In the genomic region with DNA sequence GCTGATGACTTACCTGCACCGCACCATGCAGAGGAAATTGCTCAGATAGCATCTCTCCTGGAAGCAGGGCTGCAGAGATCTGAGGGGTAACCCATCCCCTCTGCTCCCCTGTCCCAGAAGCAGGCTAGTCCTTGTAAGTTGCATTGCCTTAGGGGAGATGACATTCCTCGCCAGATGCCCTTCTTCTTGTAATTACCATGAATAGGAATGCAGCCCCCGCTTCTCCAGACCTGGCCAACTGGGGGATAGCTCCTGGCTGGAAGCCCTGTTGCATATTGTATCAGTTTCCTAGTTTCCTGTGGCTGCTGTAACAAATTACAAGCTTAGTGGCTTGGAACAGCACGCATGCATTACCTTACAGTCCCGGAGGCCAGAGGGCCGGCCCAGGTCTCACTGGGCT, we compare ENCODE assay signal across 24 cellular contexts. TPM values are rescaled to one million over a fixed set of nuclear protein-coding genes. Genes with fewer than 3 reads are reported as not detected.
"Had no signal": no experiment of that assay in that cellular context is flagged by ENCODE, and none has a peak within 500 bp of the region (broad histone marks: within the 10 kb centered on the region; RNA-seq: fewer than 3 reads in every experiment).

No MANE protein-coding gene starts in this region.

- DNase-seq: colonic mucosa; dermis blood vessel endothelial cell; heart left ventricle; hippocampal formation; left cardiac atrium; left ventricle myocardium superior; mesenchymal stem cell; naive thymus-derived CD4-positive, alpha-beta T cell; ovary; sigmoid colon; stimulated activated CD4-positive, alpha-beta T cell treated with anti-CD3 and anti-CD28 coated beads, Interleukin-12 subunit alpha, Interleukin-12 subunit beta, amount 100 ng/mL, for 4 hours; stimulated activated naive CD4-positive, alpha-beta T cell; stomach; substantia nigra; transverse colon had no signal

- H3K27ac Mint-ChIP-seq: naive thymus-derived CD4-positive, alpha-beta T cell had no signal

- H3K4me3 ChIP-seq: colonic mucosa, heart left ventricle, lung, ovary, right atrium auricular region, sigmoid colon, skin epidermis, stomach, thoracic aorta, transverse colon had no signal

- H3K36me3 Mint-ChIP-seq: naive thymus-derived CD4-positive, alpha-beta T cell had no signal

- H3K36me3 ChIP-seq: colonic mucosa, heart left ventricle, ovary, right atrium auricular region, sigmoid colon, stomach, thoracic aorta, transverse colon had no signal

- H3K9me3 ChIP-seq: colonic mucosa, heart left ventricle, ovary, right atrium auricular region, sigmoid colon, stomach, thoracic aorta, transverse colon had no signal

- H3K27ac ChIP-seq: colonic mucosa, heart left ventricle, ovary, right atrium auricular region, sigmoid colon, skin epidermis, stomach, thoracic aorta, transverse colon had no signal

- ATAC-seq: heart left ventricle, left cardiac atrium, left ventricle myocardium superior had no signal

- H3K4me1 ChIP-seq: colonic mucosa, heart left ventricle, right atrium auricular region, sigmoid colon, transverse colon had no signal

- H3K4me3 Mint-ChIP-seq: naive thymus-derived CD4-positive, alpha-beta T cell had no signal

- H3K27me3 ChIP-seq: colonic mucosa, ovary had no signal

RNA-seq across cellular contexts. Expression of gene EN2, which starts 47.5 kb away (rescaled TPM):
- total RNA-seq: colonic mucosa; dermis blood vessel endothelial cell; frontal cortex; glomerular endothelial cell; left ventricle myocardium superior; mononuclear cell; naive thymus-derived CD4-positive, alpha-beta T cell; right atrium auricular region; stomach; transverse colon; ureter had no signal
- polyA plus RNA-seq: naive thymus-derived CD4-positive, alpha-beta T cell; neural cell; sigmoid colon had no signal
